Comparison of ENCODE assay signal across 8 cellular contexts in the genomic region with DNA sequence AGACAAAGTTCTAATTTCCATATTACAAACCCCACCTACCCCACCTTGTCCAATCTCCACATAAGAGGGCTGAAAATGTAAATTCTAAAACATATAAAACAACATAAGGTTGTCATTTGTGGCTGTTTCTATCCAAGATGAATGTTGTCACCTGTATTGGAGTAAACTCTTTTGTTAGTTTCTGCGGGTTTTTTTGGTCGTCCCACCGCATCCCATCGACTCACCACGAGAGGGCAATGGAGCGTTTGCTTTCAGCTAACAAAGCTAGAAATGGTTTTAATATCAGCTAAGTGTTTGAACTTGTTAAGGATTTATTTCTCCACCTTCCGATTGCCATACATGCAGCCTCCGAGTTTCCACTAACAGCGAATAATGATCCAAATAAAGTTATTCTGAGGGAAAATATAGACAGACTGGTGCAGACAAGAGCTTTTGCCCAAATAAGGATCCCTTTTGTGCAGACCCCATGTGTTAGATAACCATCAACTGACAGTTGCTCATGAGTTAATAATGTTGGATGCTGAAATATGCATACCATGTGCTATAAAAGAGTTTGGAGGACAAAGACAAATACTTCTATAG.
A peak's percentile ranks its signal among the peaks of the same experiment; 100 is the strongest.
DNase-seq lines count a peak whose midpoint lies in the region; ATAC-seq and TF ChIP-seq lines count a peak whose summit lies in the region.

No MANE protein-coding gene starts in this region.

- no peak overlapping the region for H3K4me3 ChIP-seq in foreskin fibroblast (ENCODE audit: low read depth in 1 of 2, low read length in 2 of 2)
- peak overlapping the region; percentile 20 for H3K4me3 ChIP-seq in osteoblast (ENCODE audit: insufficient read depth, low read length)
- H3K4me3 ChIP-seq in thymus (ENCODE audit: low read length): peak overlapping the region; percentile 19

- 2% methylated on average over 9 of the region's 9 CpGs for WGBS in thymus

- H4K20me1 ChIP-seq in osteoblast (ENCODE audit: insufficient read depth, low read length): no peaks in the 10 kb centered on the region

- DNase-seq in KBM-7 (peak; percentile 82), RKO (ENCODE audit: low spot score) (peak; percentile 65), foreskin fibroblast (peak; percentile 64 to 88), osteoblast (ENCODE audit: insufficient read length, low spot score, missing footprints) (peak; percentile 54)
- peak; percentile 89 for DNase-seq in activated effector memory CD4-positive, alpha-beta T cell treated with anti-CD3 and anti-CD28 coated beads, Interleukin-2, amount 50 U/mL, for 16 hours

- ATAC-seq in GM19463 (IDR thresholded peaks at IDR 0.05; ENCODE audit: unreplicated experiment): peak; percentile 58

- TF ChIP-seq CTCF in C4-2B (conservative IDR thresholded peaks at IDR 0.05) (peak; percentile 92), foreskin fibroblast (IDR thresholded peaks at IDR 0.05; ENCODE audit: low read depth, low read length) (peak; percentile 77), osteoblast (IDR thresholded peaks at IDR 0.05; ENCODE audit: extremely low read depth, low read depth, low read length) (peak; percentile 87)

- no peaks in the 10 kb centered on the region for H3K36me3 ChIP-seq in osteoblast (ENCODE audit: insufficient read depth, low read length)
- no peaks in the 10 kb centered on the region for H3K36me3 ChIP-seq in thymus (ENCODE audit: control insufficient read depth, insufficient read depth)

- H3K27ac ChIP-seq in C4-2B (no peak overlapping the region; the same call in 1 of the 2 replicates), osteoblast (ENCODE audit: low read depth, low read length) (peak overlapping the region; percentile 54), thymus (ENCODE audit: low read depth) (no peak overlapping the region)

- H3K4me1 ChIP-seq in osteoblast (ENCODE audit: insufficient read depth, low read length): peaks cover 53% of the 10 kb centered on the region
- H3K4me1 ChIP-seq in thymus (ENCODE audit: control insufficient read depth, insufficient read depth, low read length): peaks cover 20% of the 10 kb centered on the region

- H3K27me3 ChIP-seq in osteoblast (ENCODE audit: insufficient read depth, low read length) (no peaks in the 10 kb centered on the region), thymus (ENCODE audit: control insufficient read depth, insufficient read depth) (no peaks in the 10 kb centered on the region)

- H3K79me2 ChIP-seq in osteoblast (ENCODE audit: insufficient read depth, low read length): peaks cover 33% of the 10 kb centered on the region

- H3K4me2 ChIP-seq in osteoblast (ENCODE audit: insufficient read depth, low read length): peak overlapping the region; percentile 71

- no peak overlapping the region for H2AFZ ChIP-seq in osteoblast (ENCODE audit: low read length)

- H3K9me3 ChIP-seq in osteoblast (ENCODE audit: low read depth, low read length) (no peaks in the 10 kb centered on the region), thymus (ENCODE audit: control insufficient read depth) (no peaks in the 10 kb centered on the region)

- in situ Hi-C loops in KBM-7 (cut with MboI; ENCODE audit: low pct_unique_long_range_greater_than_20kb, low sequenced_read_pairs): no loop called here

Comparison
In these comparisons a context has a peak if more than half of its experiments do, and no peak if none do; other contexts are left out.
1. H3K4me3 ChIP-seq: peak in osteoblast (single experiment) and thymus (single experiment); none in foreskin fibroblast (0 of 2).
2. Peak in every context shown above with its lines, with median percentiles within 50 percentile points of each other: CTCF ChIP-seq and DNase-seq.